Comparison of ENCODE assay signal across 8 cellular contexts in the genomic region with DNA sequence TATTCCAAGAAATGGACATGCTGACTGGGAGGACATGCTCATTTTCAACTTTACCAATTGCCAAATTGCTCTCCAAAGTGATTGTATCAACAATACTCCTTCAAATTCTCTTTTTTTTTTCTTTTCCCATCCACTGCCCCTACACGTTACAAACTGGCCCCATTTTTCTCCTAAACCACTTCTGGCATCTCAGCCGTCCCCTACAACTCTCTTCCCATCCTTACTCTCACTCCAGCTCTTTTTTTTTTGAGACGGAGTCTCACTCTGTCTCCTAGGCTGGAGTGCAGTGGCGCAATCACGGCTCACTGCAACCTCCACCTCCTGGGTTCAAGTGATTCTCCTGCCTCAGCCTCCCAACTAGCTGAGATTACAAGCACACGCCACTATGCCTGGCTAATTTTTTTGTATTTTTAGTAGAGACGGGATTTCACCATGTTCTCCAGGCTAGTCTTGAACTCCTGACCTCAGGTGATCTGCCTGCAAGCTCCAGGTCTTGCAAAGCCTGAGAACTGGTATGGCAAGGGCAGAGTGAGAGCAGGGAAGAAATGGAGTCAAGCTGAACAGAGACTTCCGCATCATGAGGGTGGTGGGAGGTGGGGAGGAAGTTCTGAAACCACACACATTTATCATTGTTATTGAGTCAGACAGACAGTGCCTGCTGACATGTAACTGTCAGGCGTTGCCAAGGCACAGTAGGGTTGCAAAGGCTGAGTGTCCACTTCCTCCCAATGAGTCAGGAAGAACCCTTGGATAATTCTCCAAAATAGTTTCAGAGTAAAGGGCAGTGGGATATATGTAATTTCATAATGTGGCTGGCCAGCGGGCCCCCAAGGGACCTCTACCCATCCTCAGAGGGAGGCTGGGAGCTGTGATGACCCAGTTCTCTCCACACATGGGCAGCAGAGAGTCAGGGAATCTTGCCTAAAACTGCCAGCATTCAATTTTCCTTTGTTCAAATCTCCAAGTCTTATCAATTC. TPM values are rescaled to one million over a fixed set of nuclear protein-coding genes. Genes with fewer than 3 reads are reported as not detected.
A peak's percentile ranks its signal among the peaks of the same experiment; 100 is the strongest.
DNase-seq lines count a peak whose midpoint lies in the region; ATAC-seq and TF ChIP-seq lines count a peak whose summit lies in the region.

No MANE protein-coding gene starts in this region.

- H3K4me3 ChIP-seq in BLaER1 (peak overlapping the region; percentile 11; the same call in 1 of the 2 replicates), Panc1 (ENCODE audit: low read depth in 2 of 2, low read length in 2 of 2) (no peak overlapping the region)

- no peaks in the 10 kb centered on the region for H4K20me1 ChIP-seq in BLaER1

- peak overlapping the region; percentile 31; the same call in 1 of the 2 replicates for H3K9ac ChIP-seq in BLaER1

- ATAC-seq in Panc1 (peak; percentile 80), HG02970 (IDR thresholded peaks at IDR 0.05; ENCODE audit: low FRiP score, unreplicated experiment) (no peak)

- no peaks in the 10 kb centered on the region for H3K9me3 ChIP-seq in BLaER1
- no peaks in the 10 kb centered on the region for H3K9me3 ChIP-seq in Panc1 (ENCODE audit: control insufficient read depth, insufficient read depth, low read depth, low read length)

- H3K27me3 ChIP-seq in BLaER1: no peaks in the 10 kb centered on the region
- H3K27me3 ChIP-seq in Panc1 (ENCODE audit: control insufficient read depth, insufficient read depth, low read length): no peaks in the 10 kb centered on the region

- H3K27ac ChIP-seq in BLaER1 (peak overlapping the region; percentile 79), Panc1 (ENCODE audit: low read length) (no peak overlapping the region)

- peak overlapping the region; percentile 75 for H3K4me2 ChIP-seq in BLaER1

- no TSS peak for BruUV-seq in Panc1 (replicated peaks; lab: Mats Ljungman, UMichigan)

- in situ Hi-C loops in Panc1 (cut with HindIII; ENCODE audit: low pct_unique_long_range_greater_than_20kb, low sequenced_read_pairs): no loop called here

- POLR2A ChIA-PET in Panc1 (lab: Charles Lee): no interaction called here

- peaks cover 33% of the 10 kb centered on the region for H3K4me1 ChIP-seq in BLaER1
- peaks cover 2% of the 10 kb centered on the region; the same call in 1 of the 2 replicates for H3K4me1 ChIP-seq in Panc1 (ENCODE audit: control insufficient read depth, insufficient read depth, low read length)

- CTCF ChIA-PET in Panc1 (lab: Charles Lee): no interaction called here

- peak; percentile 70 for TF ChIP-seq CTCF in Panc1 (IDR thresholded peaks at IDR 0.05)

- H3K36me3 ChIP-seq in BLaER1 (no peaks in the 10 kb centered on the region), Panc1 (ENCODE audit: control insufficient read depth, insufficient read depth, low read length) (no peaks in the 10 kb centered on the region)

- DNase-seq in GOT3 (lab: John Stamatoyannopoulos, UW) (peak; percentile 72), Panc1 (ENCODE audit: low read depth, low spot score) (peak; percentile 84), foreskin melanocyte (peak; percentile 90), SHP77 treated with DMSO at 0.1 percent for 48 hours (lab: John Stamatoyannopoulos, UW) (no peak)
- DNase-seq in activated T-cell treated with anti-CD3 and anti-CD28 coated beads, Interleukin-2, amount 50 U/mL, for 1 hour: peak; percentile 55
- peak; percentile 40 to 45 for DNase-seq in stimulated activated CD4-positive, alpha-beta T cell treated with anti-CD3 and anti-CD28 coated beads, Interleukin-12 subunit alpha, Interleukin-12 subunit beta, amount 100 ng/mL, for 24 hours (ENCODE audit: low read depth in 2 of 2)

- intact Hi-C loops in Panc1 (cut with micrococcal nuclease; ENCODE audit: unreplicated experiment): no loop called here

RNA-seq across cellular contexts. Expression of gene CELA3A, which starts 17.4 kb away (rescaled TPM):
- 5.9 TPM for total RNA-seq in Panc1 (2021; ENCODE audit: unreplicated experiment)
- polyA plus RNA-seq in Panc1 (2012; ENCODE audit: insufficient read length): not detected

RNA-seq across cellular contexts. Expression of gene CDC42, which starts 33.6 kb away (rescaled TPM):
- 240 TPM for total RNA-seq in Panc1 (2021; ENCODE audit: unreplicated experiment)
- 137 TPM for polyA plus RNA-seq in Panc1 (2012; ENCODE audit: insufficient read length)

RNA-seq across cellular contexts. Expression of gene CELA3B, which starts 42.0 kb away (rescaled TPM):
- total RNA-seq in Panc1 (2021; ENCODE audit: unreplicated experiment): 3.4 TPM
- polyA plus RNA-seq in Panc1 (2012; ENCODE audit: insufficient read length): not detected
